ENCODE assay signal across 7 cellular contexts in genomic region chr18:77980275-77980674, GRCh38.
"Had no signal": no experiment of that assay in that cellular context is flagged by ENCODE, and none has a peak within 500 bp of the region (broad histone marks: within the 10 kb centered on the region; RNA-seq: fewer than 3 reads in every experiment).

No MANE protein-coding gene starts in this region.

- ATAC-seq: HepG2 had no signal

- H3K27ac Mint-ChIP-seq: IgD-negative memory B cell had no signal

- H3K27ac ChIP-seq: HL-60 had no signal

- DNase-seq: IMR-90, KBM-7, KG1 had no signal

- H3K4me3 Mint-ChIP-seq: IgD-negative memory B cell had no signal

- H3K36me3 Mint-ChIP-seq: IgD-negative memory B cell had no signal

- H3K4me1 Mint-ChIP-seq: IgD-negative memory B cell had no signal

- FAIRE-seq: HepG2, HTR-8/SVneo had no signal

- H3K27me3 Mint-ChIP-seq: IgD-negative memory B cell had no signal
